Comparison of ENCODE assay signal across 10 cellular contexts in the genomic region with DNA sequence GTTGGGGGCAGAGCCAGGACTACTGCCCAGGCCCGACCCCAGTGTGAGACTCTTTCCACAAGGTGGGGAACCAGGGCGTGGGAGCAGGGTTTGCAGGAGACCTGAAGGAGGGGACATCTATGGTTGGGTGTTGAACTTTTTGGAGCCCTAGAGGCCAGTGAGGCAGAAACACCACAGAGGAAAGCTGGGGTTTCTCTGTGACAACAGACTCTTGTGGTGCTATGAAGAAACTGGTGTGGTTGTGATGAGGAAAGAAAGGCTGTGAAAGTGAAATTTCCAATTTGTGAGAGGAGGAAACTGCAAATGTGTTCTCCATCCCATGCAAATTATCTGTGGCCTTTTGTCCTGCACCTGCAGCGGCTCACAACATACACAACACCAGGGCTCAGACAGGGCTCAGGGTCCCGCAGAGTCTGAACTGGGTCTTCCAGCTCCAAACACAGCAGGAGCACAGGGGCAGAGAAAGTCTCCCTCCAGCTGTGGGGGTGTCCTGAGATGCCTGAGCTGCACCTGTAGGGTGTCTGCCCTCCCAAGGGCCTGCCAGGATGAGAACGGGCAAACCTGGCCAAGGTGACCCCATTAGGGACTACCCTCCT.
DNase-seq lines count a peak whose midpoint lies in the region; ATAC-seq lines count a peak whose summit lies in the region.
"Had no signal": no experiment of that assay in that cellular context is flagged by ENCODE, and none has a peak within 500 bp of the region (broad histone marks: within the 10 kb centered on the region; RNA-seq: fewer than 3 reads in every experiment).

No MANE protein-coding gene starts in this region.

- no peak overlapping the region for H3K4me3 Mint-ChIP-seq in activated T-cell treated with anti-CD3 and anti-CD28 coated beads, Interleukin-2, amount 50 U/mL, for 24 hours

- H3K9me3 Mint-ChIP-seq in activated T-cell treated with anti-CD3 and anti-CD28 coated beads, Interleukin-2, amount 50 U/mL, for 24 hours: no peaks in the 10 kb centered on the region
- H3K9me3 Mint-ChIP-seq: naive thymus-derived CD8-positive, alpha-beta T cell had no signal

- H3K36me3 Mint-ChIP-seq in activated T-cell treated with anti-CD3 and anti-CD28 coated beads, Interleukin-2, amount 50 U/mL, for 24 hours (ENCODE audit: low read depth): no peaks in the 10 kb centered on the region
- H3K36me3 Mint-ChIP-seq: naive thymus-derived CD8-positive, alpha-beta T cell had no signal

- H3K27ac Mint-ChIP-seq in activated T-cell treated with anti-CD3 and anti-CD28 coated beads, Interleukin-2, amount 50 U/mL, for 24 hours: peak overlapping the region; percentile 71

- ATAC-seq in HG02571 (IDR thresholded peaks at IDR 0.05; ENCODE audit: unreplicated experiment) (peak; percentile 60), HG03571 (IDR thresholded peaks at IDR 0.05; ENCODE audit: unreplicated experiment) (peak; percentile 60)
- ATAC-seq in stimulated activated naive CD8-positive, alpha-beta T cell treated with anti-CD3 and anti-CD28 coated beads, Interleukin-15, Interleukin-2, amounts not matched to agents 100 U/mL and 50 U/mL, for 24 hours: peak; percentile 42

- DNase-seq in activated T-cell treated with anti-CD3 and anti-CD28 coated beads, Interleukin-2, amount 50 U/mL, for 24 hours: no peak
- no peak for DNase-seq in activated T-cell treated with anti-CD3 and anti-CD28 coated beads, Interleukin-2, amount 50 U/mL, for 1 hour
- peak; percentile 19 for DNase-seq in stimulated activated naive CD8-positive, alpha-beta T cell treated with anti-CD3 and anti-CD28 coated beads, Interleukin-15, Interleukin-2, amounts not matched to agents 100 U/mL and 50 U/mL, for 24 hours
- DNase-seq in activated CD4-positive, alpha-beta T cell treated with anti-CD3 and anti-CD28 coated beads for 48 hours: no peak
- DNase-seq in activated CD4-positive, CD25-positive, alpha-beta regulatory T cell treated with anti-CD3 and anti-CD28 coated beads, Interleukin-2, amount 50 U/mL, for 72 hours: no peak
- no peak for DNase-seq in NCI-H2081 treated with DMSO at 0.1 percent for 48 hours (lab: John Stamatoyannopoulos, UW)
- DNase-seq: naive thymus-derived CD8-positive, alpha-beta T cell; RPMI8226 had no signal

- peaks cover 11% of the 10 kb centered on the region for H3K4me1 Mint-ChIP-seq in activated T-cell treated with anti-CD3 and anti-CD28 coated beads, Interleukin-2, amount 50 U/mL, for 24 hours (ENCODE audit: low read depth)

- peaks cover 1% of the 10 kb centered on the region for H3K27me3 Mint-ChIP-seq in activated T-cell treated with anti-CD3 and anti-CD28 coated beads, Interleukin-2, amount 50 U/mL, for 24 hours
